ENCODE assay signal across 1 cellular context in the genomic region with DNA sequence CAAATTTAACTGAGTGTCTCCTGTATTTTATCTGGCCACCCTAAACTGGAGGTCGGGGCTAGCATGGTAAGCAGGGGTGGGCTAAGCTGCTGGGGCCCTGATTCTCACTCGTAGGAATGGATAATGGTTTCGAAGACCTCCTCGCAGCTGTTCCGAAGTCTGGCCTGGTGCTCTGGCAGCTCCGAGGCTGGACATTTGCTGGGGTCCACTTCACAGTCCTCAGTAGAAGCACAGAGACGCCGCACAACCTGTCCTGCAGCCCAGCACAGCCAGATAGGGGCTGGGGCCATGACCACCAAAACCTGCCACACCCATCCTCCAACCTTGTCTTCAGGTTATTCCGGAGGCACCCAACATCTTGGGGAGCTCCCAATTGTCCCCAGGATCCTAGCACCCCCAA.
TF ChIP-seq lines count a peak whose summit lies in the region.

No MANE protein-coding gene starts in this region.

TF ChIP-seq in H1, 55 proteins besides CTCF, POLR2A, EP300 and RAD21:
- TF ChIP-seq TCF12 (IDR thresholded peaks at IDR 0.05; ENCODE audit: low read depth, low read length) (no peak), BCL11A (IDR thresholded peaks at IDR 0.05; ENCODE audit: low read depth in 2 of 2, low read length in 2 of 2) (no peak), TAF7 (optimal IDR thresholded peaks at IDR 0.05; ENCODE audit: borderline replicate concordance, low read depth, low read length) (no peak), CHD2 (IDR thresholded peaks at IDR 0.05; ENCODE audit: low read length) (no peak), SP4 (IDR thresholded peaks at IDR 0.05; ENCODE audit: low read length) (no peak), TAF1 (IDR thresholded peaks at IDR 0.05; ENCODE audit: low read depth, low read length) (no peak)
- TF ChIP-seq, protein P1, sequence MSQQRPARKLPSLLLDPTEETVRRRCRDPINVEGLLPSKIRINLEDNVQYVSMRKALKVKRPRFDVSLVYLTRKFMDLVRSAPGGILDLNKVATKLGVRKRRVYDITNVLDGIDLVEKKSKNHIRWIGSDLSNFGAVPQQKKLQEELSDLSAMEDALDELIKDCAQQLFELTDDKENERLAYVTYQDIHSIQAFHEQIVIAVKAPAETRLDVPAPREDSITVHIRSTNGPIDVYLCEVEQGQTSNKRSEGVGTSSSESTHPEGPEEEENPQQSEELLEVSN (IDR thresholded peaks at IDR 0.05), result no peak
